In the genomic region with DNA sequence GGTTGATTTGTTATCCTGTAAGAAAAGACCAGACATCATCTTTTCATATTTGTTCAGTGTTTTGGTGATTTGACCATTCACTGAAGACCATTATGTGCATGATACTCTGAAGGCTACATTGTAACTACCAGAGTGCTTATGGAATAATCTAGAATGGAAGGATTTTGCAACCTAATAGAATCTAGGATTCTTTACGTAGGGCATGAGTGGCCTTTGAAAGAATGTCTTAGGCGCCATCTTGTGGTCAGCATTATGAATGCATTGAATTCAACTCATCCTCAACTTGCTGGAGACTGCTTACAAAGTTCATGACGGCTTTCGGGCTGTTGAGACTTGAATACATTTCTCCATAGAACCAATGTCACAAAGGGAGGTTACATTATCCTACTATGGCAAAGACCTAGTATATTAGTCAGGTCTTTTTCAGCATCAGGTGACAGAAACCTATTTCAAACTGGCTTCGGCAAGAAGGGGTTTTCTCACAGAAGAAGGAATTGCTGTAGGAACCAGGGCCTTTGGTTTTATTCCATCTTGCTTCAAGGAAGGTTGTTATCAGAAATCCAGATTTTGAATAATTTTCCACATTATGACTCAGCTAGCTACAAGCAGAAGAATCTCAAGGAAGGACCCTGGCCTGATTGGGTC, we compare ENCODE assay signal across 8 cellular contexts.
A peak's percentile ranks its signal among the peaks of the same experiment; 100 is the strongest.
DNase-seq lines count a peak whose midpoint lies in the region; ATAC-seq and TF ChIP-seq lines count a peak whose summit lies in the region.

No MANE protein-coding gene starts in this region.

- peak; percentile 52 to 69 (median 66) for ATAC-seq in T-cell (replicated peaks in 1 of 4)

- H3K36me3 ChIP-seq in HAP-1 (replicated peaks) (no peaks in the 10 kb centered on the region), MG63 (no peaks in the 10 kb centered on the region)

- H3K4me3 ChIP-seq in HAP-1 (no peak overlapping the region), MG63 (no peak overlapping the region)

- H3K9me3 ChIP-seq in HAP-1: no peaks in the 10 kb centered on the region
- H3K9me3 ChIP-seq in MG63: no peaks in the 10 kb centered on the region

- intact Hi-C loops in MCF 10A (cut with micrococcal nuclease): loop anchor here (1.0 to 10.0 kb wide), 6 partner anchors 131 to 1335 kb away; partner anchors contain the start of gene COQ2

- H3K4me3 Mint-ChIP-seq in T-cell (no peak overlapping the region), MCF 10A (ENCODE audit: unreplicated experiment) (no peak overlapping the region), immature natural killer cell (no peak overlapping the region)

- no TSS peak for BruUV-seq in MCF 10A (replicated peaks; lab: Mats Ljungman, UMichigan)

- peak; percentile 63 for DNase-seq in GM04504 (ENCODE audit: low read depth)
- DNase-seq in HAP-1 (ENCODE audit: low spot score in 2 of 2): peak; percentile 79 to 80
- peak; percentile 19 for DNase-seq in NCI-H1092 treated with DMSO at 0.1 percent for 48 hours (lab: John Stamatoyannopoulos, UW)
- peak in 27 of 34 experiments; percentile 9 to 65 (median 29) for DNase-seq in T-cell
- peak; percentile 83 for DNase-seq in MCF 10A (ENCODE audit: unreplicated experiment)
- peak; percentile 43 to 54 (median 47) for DNase-seq in immature natural killer cell
- peak; percentile 24 for DNase-seq in stimulated activated CD4-positive, alpha-beta T cell treated with anti-CD3 and anti-CD28 coated beads, Interleukin-1b, Interleukin-23, amount 100 ng/mL, for 48 hours
- DNase-seq in MG63: no peak

- H3K27ac Mint-ChIP-seq in T-cell (no peak overlapping the region), MCF 10A (ENCODE audit: low read depth, unreplicated experiment) (no peak overlapping the region), immature natural killer cell (no peak overlapping the region)

- in situ Hi-C loops in HAP-1 (cut with MboI; ENCODE audit: low sequenced_read_pairs): loop anchor here (5.0 kb wide), 1 partner anchor 128 kb away; no protein-coding TSS in a partner anchor

- H3K9me3 Mint-ChIP-seq in T-cell (no peaks in the 10 kb centered on the region), MCF 10A (ENCODE audit: unreplicated experiment) (no peaks in the 10 kb centered on the region), immature natural killer cell (no peaks in the 10 kb centered on the region)

- POLR2A ChIA-PET in T-cell (lab: Charles Lee): no interaction called here
- POLR2A ChIA-PET in MCF 10A (lab: Yijun Ruan, JAX): no interaction called here

- CTCF ChIA-PET in T-cell (lab: Charles Lee) (interaction anchor here (0.6 to 2.5 kb wide), 6 partner anchors 8 to 939 kb away, joined by 3 to 9 read pairs (median 3); partner anchors contain the start of gene ABRAXAS1 (in 1 of the 2)), MCF 10A (lab: Yijun Ruan, JAX) (interaction anchor here (0.6 to 7.1 kb wide), 21 partner anchors 9 to 904 kb away, joined by 3 to 49 read pairs (median 3); no protein-coding TSS in a partner anchor)

- no peaks in the 10 kb centered on the region for H3K36me3 Mint-ChIP-seq in T-cell
- H3K36me3 Mint-ChIP-seq in MCF 10A (ENCODE audit: insufficient read depth, unreplicated experiment): no peaks in the 10 kb centered on the region
- H3K36me3 Mint-ChIP-seq in immature natural killer cell: no peaks in the 10 kb centered on the region

- H3K27me3 Mint-ChIP-seq in T-cell (peaks cover 9 to 10% of the 10 kb centered on the region in 2 donors), MCF 10A (ENCODE audit: insufficient read depth, unreplicated experiment) (peaks cover 39% of the 10 kb centered on the region), immature natural killer cell (ENCODE audit: low read depth in 3 of 3) (peaks cover 0 to 3% (median 2%) of the 10 kb centered on the region in 3 donors)

- H3K27me3 ChIP-seq in HAP-1 (ENCODE audit: low read depth) (no peaks in the 10 kb centered on the region), MG63 (no peaks in the 10 kb centered on the region)

- peaks cover 8% of the 10 kb centered on the region for H3K4me1 ChIP-seq in HAP-1

- peak; percentile 85 for TF ChIP-seq CTCF in MCF 10A (IDR thresholded peaks at IDR 0.05; ENCODE audit: unreplicated experiment)

- H3K4me1 Mint-ChIP-seq in T-cell (peaks cover 2 to 5% (median 2%) of the 10 kb centered on the region in 3 donors), MCF 10A (ENCODE audit: insufficient read depth, unreplicated experiment) (peaks cover 5% of the 10 kb centered on the region), immature natural killer cell (no peaks in the 10 kb centered on the region)
